In the genomic region with DNA sequence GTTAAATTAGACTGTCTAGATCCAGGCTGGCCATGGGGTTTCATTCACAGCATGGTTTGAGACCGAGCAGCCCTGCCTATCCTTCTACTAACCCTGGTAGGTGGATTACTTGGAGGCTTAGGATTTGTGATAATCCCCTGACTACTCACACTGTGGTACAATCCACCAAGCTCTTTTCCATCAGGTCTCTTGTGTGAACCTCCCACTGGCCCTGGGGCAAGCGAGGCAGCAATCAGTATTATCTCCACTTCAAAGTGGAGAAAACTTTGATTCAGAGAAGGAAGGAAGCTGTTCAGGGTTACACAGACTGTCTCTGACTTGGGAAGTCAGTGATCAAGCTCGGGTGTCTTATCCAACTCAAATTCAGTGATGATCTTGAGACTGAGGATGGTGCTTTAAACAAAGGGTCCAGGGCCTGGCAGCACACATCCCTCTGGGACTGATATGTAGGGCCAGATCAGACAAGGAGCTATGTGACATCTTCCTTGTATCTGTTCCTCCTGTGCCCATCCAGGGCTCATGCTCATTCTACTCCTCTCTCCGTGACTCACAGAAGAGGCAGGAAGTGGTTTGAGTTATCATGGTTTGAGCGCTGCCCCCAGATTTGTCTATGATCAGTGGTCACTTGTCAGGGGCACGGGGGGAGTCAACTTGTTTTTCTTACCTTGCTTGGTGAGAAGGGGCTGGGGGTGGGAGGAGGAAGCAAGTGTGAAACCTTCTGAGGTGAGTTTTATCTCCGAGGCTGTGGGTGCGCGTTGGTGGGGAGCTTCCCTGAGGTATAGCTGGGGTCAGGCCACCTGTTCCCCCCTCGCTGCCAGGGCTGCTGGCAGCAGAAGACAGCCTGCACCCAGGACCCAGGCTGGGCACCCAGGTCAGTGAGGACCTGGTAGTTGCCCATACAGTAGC, we compare ENCODE assay signal across 8 cellular contexts. TPM values are rescaled to one million over a fixed set of nuclear protein-coding genes. Genes with fewer than 3 reads are reported as not detected.
DNase-seq lines count a peak whose midpoint lies in the region; ATAC-seq and TF ChIP-seq lines count a peak whose summit lies in the region.

No MANE protein-coding gene starts in this region.

- DNase-seq in CD14-positive monocyte (ENCODE audit: low spot score): peak; percentile 49
- peak; percentile 47 for DNase-seq in LHCN-M2 (ENCODE audit: low read depth)
- peak; percentile 76 for DNase-seq in activated CD8-positive, alpha-beta memory T cell treated with anti-CD3 and anti-CD28 coated beads, Interleukin-2, amount 50 U/mL, for 4 hours
- no peak for DNase-seq in lower lobe of right lung
- peak; percentile 83 to 89 for DNase-seq in stimulated activated naive CD8-positive, alpha-beta T cell treated with anti-CD3 and anti-CD28 coated beads, Interleukin-15, amount 100 ng/mL, for 72 hours
- DNase-seq in HAP-1 (ENCODE audit: low spot score in 2 of 2): no peak
- no peak for DNase-seq in NCI-H526 treated with DMSO at 0.1 percent for 48 hours (lab: John Stamatoyannopoulos, UW)

- peaks cover 20% of the 10 kb centered on the region for H3K4me1 Mint-ChIP-seq in CD14-positive monocyte
- peaks cover 96% of the 10 kb centered on the region for H3K4me1 Mint-ChIP-seq in stimulated activated naive CD8-positive, alpha-beta T cell treated with anti-CD3 and anti-CD28 coated beads, Interleukin-15, amount 100 ng/mL, for 72 hours

- H3K4me1 ChIP-seq in lower lobe of right lung: peaks cover 18% of the 10 kb centered on the region
- no peaks in the 10 kb centered on the region for H3K4me1 ChIP-seq in HAP-1

- in situ Hi-C loops in HAP-1 (cut with MboI; ENCODE audit: low sequenced_read_pairs): no loop called here

- peaks cover 0 to 2% (median 0%) of the 10 kb centered on the region in 7 donors for H3K9me3 Mint-ChIP-seq in CD14-positive monocyte
- H3K9me3 Mint-ChIP-seq in stimulated activated naive CD8-positive, alpha-beta T cell treated with anti-CD3 and anti-CD28 coated beads, Interleukin-15, amount 100 ng/mL, for 72 hours: no peaks in the 10 kb centered on the region

- peak overlapping the region in 5 of 7 donors; percentile 2 to 58 (median 18) for H3K27ac Mint-ChIP-seq in CD14-positive monocyte
- H3K27ac Mint-ChIP-seq in stimulated activated naive CD8-positive, alpha-beta T cell treated with anti-CD3 and anti-CD28 coated beads, Interleukin-15, amount 100 ng/mL, for 72 hours: peak overlapping the region; percentile 82 to 94

- H3K27me3 Mint-ChIP-seq in CD14-positive monocyte (ENCODE audit: low read depth in 3 of 3): peaks cover 0 to 1% (median 0%) of the 10 kb centered on the region in 3 donors
- H3K27me3 Mint-ChIP-seq in stimulated activated naive CD8-positive, alpha-beta T cell treated with anti-CD3 and anti-CD28 coated beads, Interleukin-15, amount 100 ng/mL, for 72 hours: no peaks in the 10 kb centered on the region

- H3K4me3 ChIP-seq in lower lobe of right lung: no peak overlapping the region
- H3K4me3 ChIP-seq in HAP-1: no peak overlapping the region

- peak; percentile 50 for ATAC-seq in GM21423 (IDR thresholded peaks at IDR 0.05; ENCODE audit: unreplicated experiment)
- peak; percentile 7 to 28 for ATAC-seq in lower lobe of right lung
- peak; percentile 82 for ATAC-seq in stimulated activated naive CD8-positive, alpha-beta T cell treated with anti-CD3 and anti-CD28 coated beads, Interleukin-15, amount 100 ng/mL, for 72 hours

- H3K27me3 ChIP-seq in lower lobe of right lung (ENCODE audit: low read depth) (no peaks in the 10 kb centered on the region), HAP-1 (ENCODE audit: low read depth) (no peaks in the 10 kb centered on the region)

- H3K36me3 ChIP-seq in lower lobe of right lung: peaks cover 22% of the 10 kb centered on the region
- H3K36me3 ChIP-seq in HAP-1 (replicated peaks): no peaks in the 10 kb centered on the region

- no peak overlapping the region for H3K27ac ChIP-seq in lower lobe of right lung

- intact Hi-C loops in CD14-positive monocyte (cut with micrococcal nuclease) (no loop called here), lower lobe of right lung (cut with DNase I) (no loop called here)

- no peaks in the 10 kb centered on the region for H3K36me3 Mint-ChIP-seq in CD14-positive monocyte

- no peak for TF ChIP-seq CTCF in CD14-positive monocyte (IDR thresholded peaks at IDR 0.05)
- TF ChIP-seq CTCF in lower lobe of right lung (IDR thresholded peaks at IDR 0.05): no peak

- H3K9me3 ChIP-seq in lower lobe of right lung (no peaks in the 10 kb centered on the region), HAP-1 (no peaks in the 10 kb centered on the region)

- H3K4me3 Mint-ChIP-seq in CD14-positive monocyte: peak overlapping the region in 1 of 2 donors; percentile 69
- peak overlapping the region; percentile 79 to 81 for H3K4me3 Mint-ChIP-seq in stimulated activated naive CD8-positive, alpha-beta T cell treated with anti-CD3 and anti-CD28 coated beads, Interleukin-15, amount 100 ng/mL, for 72 hours

RNA-seq across cellular contexts. Expression of a gene that starts 48.6 kb away (rescaled TPM):
- 10 to 100 TPM in 1 of 2 donors, 1 to 10 TPM in 1; 9.1 to 15.8 TPM for polyA plus RNA-seq in CD14-positive monocyte
- total RNA-seq in LHCN-M2 (2014; rRNA removed) (137 and 144 TPM in 2 replicates), lower lobe of right lung (66.2 TPM)
- 90.4 TPM for polyA plus RNA-seq in LHCN-M2 (2012)

Comparison
In these comparisons a context has a peak if more than half of its experiments do, and no peak if none do; other contexts are left out.
1. DNase-seq: peak in CD14-positive monocyte (single experiment), LHCN-M2 (single experiment), activated CD8-positive, alpha-beta memory T cell treated with anti-CD3 and anti-CD28 coated beads, Interleukin-2, amount 50 U/mL, for 4 hours (single experiment) and stimulated activated naive CD8-positive, alpha-beta T cell treated with anti-CD3 and anti-CD28 coated beads, Interleukin-15, amount 100 ng/mL, for 72 hours (2 of 2); none in lower lobe of right lung (single experiment), HAP-1 (0 of 2) and NCI-H526 treated with DMSO at 0.1 percent for 48 hours (single experiment).
2. ATAC-seq: peak in every context shown above with its lines; median percentile 82 in stimulated activated naive CD8-positive, alpha-beta T cell treated with anti-CD3 and anti-CD28 coated beads, Interleukin-15, amount 100 ng/mL, for 72 hours; 50 in GM21423; 18 in lower lobe of right lung.